Comparison of ENCODE assay signal across 24 cellular contexts in genomic region chr1:46421739-46422138, GRCh38. TPM values are rescaled to one million over a fixed set of nuclear protein-coding genes. Genes with fewer than 3 reads are reported as not detected.
"Had no signal": no experiment of that assay in that cellular context is flagged by ENCODE, and none has a peak within 500 bp of the region (broad histone marks: within the 10 kb centered on the region; RNA-seq: fewer than 3 reads in every experiment).

No MANE protein-coding gene starts in this region.

- ATAC-seq: activated CD8-positive, alpha-beta T cell treated with anti-CD3 and anti-CD28 coated beads for 36 hours; activated T-cell treated with anti-CD3 and anti-CD28 coated beads, Interleukin-2, amount 50 U/mL, for 72 hours; WTC11 had no signal

- H3K9me3 Mint-ChIP-seq: activated CD8-positive, alpha-beta T cell treated with anti-CD3 and anti-CD28 coated beads for 36 hours; activated naive CD8-positive, alpha-beta T cell treated with anti-CD3 and anti-CD28 coated beads, Interleukin-2, amount 10 ng/mL, durations not matched to agents 7 days and 5 days; activated T-cell treated with anti-CD3 and anti-CD28 coated beads, Interleukin-2, amount 50 U/mL, for 72 hours; WTC11 had no signal

- H3K4me3 Mint-ChIP-seq: activated CD8-positive, alpha-beta T cell treated with anti-CD3 and anti-CD28 coated beads for 36 hours; activated naive CD8-positive, alpha-beta T cell treated with anti-CD3 and anti-CD28 coated beads, Interleukin-2, amount 10 ng/mL, durations not matched to agents 7 days and 5 days; activated T-cell treated with anti-CD3 and anti-CD28 coated beads, Interleukin-2, amount 50 U/mL, for 72 hours; WTC11 had no signal

- H3K4me1 Mint-ChIP-seq: activated naive CD8-positive, alpha-beta T cell treated with anti-CD3 and anti-CD28 coated beads, Interleukin-2, amount 10 ng/mL, durations not matched to agents 7 days and 5 days; WTC11 had no signal

- DNase-seq: activated CD4-positive, alpha-beta T cell treated with anti-CD3 and anti-CD28 coated beads for 48 hours; activated CD4-positive, CD25-positive, alpha-beta regulatory T cell treated with anti-CD3 and anti-CD28 coated beads, Interleukin-2, amount 50 U/mL, for 72 hours; activated CD8-positive, alpha-beta memory T cell treated with anti-CD3 and anti-CD28 coated beads, Interleukin-2, amount 50 U/mL, for 4 hours; activated CD8-positive, alpha-beta T cell treated with anti-CD3 and anti-CD28 coated beads for 36 hours; activated naive CD4-positive, alpha-beta T cell treated with anti-CD3 and anti-CD28 coated beads, Interleukin-2, amount 50 U/mL, for 16 hours; activated naive CD8-positive, alpha-beta T cell treated with anti-CD3 and anti-CD28 coated beads, Interleukin-2, amount 10 ng/mL, durations not matched to agents 7 days and 5 days; activated T-cell treated with anti-CD3 and anti-CD28 coated beads, Interleukin-2, amount 50 U/mL, for 72 hours; adrenal gland; anterior cingulate cortex; caudate nucleus; MM.1S; NCI-H1105; NCI-H1436; NCI-H187; NCI-H2107; NCI-H2171 treated with DMSO at 0.1 percent for 48 hours; NCI-H345; NCI-H510A; NCI-H526 treated with DMSO at 0.1 percent for 48 hours; NCI-H82 had no signal

- H3K9me3 ChIP-seq: adrenal gland had no signal

- H3K4me1 ChIP-seq: adrenal gland had no signal

- H3K36me3 ChIP-seq: adrenal gland had no signal

- H3K27me3 ChIP-seq: adrenal gland had no signal

- H3K4me3 ChIP-seq: adrenal gland, SK-N-MC had no signal

- H3K27ac ChIP-seq: adrenal gland, KMS-11, SK-N-MC had no signal

- H3K9ac ChIP-seq: KMS-11 had no signal

- H3K4me2 ChIP-seq: KMS-11 had no signal

- H3K36me3 Mint-ChIP-seq: activated naive CD8-positive, alpha-beta T cell treated with anti-CD3 and anti-CD28 coated beads, Interleukin-2, amount 10 ng/mL, durations not matched to agents 7 days and 5 days; WTC11 had no signal

- H3K27me3 Mint-ChIP-seq: activated naive CD8-positive, alpha-beta T cell treated with anti-CD3 and anti-CD28 coated beads, Interleukin-2, amount 10 ng/mL, durations not matched to agents 7 days and 5 days had no signal

- H3K27ac Mint-ChIP-seq: activated CD8-positive, alpha-beta T cell treated with anti-CD3 and anti-CD28 coated beads for 36 hours; activated naive CD8-positive, alpha-beta T cell treated with anti-CD3 and anti-CD28 coated beads, Interleukin-2, amount 10 ng/mL, durations not matched to agents 7 days and 5 days; activated T-cell treated with anti-CD3 and anti-CD28 coated beads, Interleukin-2, amount 50 U/mL, for 72 hours; WTC11 had no signal

RNA-seq across cellular contexts. Expression of gene FAAH, which starts 27.6 kb away (rescaled TPM):
- total RNA-seq: RPMI7951 had no signal
